ENCODE assay signal across 1 cellular context in the genomic region with DNA sequence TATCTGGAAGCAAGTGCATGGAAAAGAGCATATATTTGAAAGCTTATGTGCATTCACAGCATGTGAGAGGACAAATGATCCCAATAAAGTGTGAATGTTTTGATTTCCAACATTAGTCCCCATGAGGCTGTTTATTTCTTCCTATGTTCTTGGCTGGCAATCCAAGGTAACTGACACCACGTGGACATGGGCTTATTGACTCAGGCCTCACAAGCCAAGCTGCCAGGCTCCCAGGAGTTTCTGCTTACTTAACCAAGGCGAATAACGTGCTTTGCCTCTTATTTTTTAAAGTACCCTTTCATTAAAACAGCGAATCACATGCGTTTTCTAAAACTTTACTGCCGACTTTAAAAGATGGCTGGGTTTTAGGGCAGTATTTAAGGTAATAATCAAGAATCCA.
TF ChIP-seq lines count a peak whose summit lies in the region.

No MANE protein-coding gene starts in this region.

TF ChIP-seq in GM23338, 12 proteins besides CTCF, POLR2A, EP300 and RAD21 (continued from another document):
- TF ChIP-seq, protein P1, sequence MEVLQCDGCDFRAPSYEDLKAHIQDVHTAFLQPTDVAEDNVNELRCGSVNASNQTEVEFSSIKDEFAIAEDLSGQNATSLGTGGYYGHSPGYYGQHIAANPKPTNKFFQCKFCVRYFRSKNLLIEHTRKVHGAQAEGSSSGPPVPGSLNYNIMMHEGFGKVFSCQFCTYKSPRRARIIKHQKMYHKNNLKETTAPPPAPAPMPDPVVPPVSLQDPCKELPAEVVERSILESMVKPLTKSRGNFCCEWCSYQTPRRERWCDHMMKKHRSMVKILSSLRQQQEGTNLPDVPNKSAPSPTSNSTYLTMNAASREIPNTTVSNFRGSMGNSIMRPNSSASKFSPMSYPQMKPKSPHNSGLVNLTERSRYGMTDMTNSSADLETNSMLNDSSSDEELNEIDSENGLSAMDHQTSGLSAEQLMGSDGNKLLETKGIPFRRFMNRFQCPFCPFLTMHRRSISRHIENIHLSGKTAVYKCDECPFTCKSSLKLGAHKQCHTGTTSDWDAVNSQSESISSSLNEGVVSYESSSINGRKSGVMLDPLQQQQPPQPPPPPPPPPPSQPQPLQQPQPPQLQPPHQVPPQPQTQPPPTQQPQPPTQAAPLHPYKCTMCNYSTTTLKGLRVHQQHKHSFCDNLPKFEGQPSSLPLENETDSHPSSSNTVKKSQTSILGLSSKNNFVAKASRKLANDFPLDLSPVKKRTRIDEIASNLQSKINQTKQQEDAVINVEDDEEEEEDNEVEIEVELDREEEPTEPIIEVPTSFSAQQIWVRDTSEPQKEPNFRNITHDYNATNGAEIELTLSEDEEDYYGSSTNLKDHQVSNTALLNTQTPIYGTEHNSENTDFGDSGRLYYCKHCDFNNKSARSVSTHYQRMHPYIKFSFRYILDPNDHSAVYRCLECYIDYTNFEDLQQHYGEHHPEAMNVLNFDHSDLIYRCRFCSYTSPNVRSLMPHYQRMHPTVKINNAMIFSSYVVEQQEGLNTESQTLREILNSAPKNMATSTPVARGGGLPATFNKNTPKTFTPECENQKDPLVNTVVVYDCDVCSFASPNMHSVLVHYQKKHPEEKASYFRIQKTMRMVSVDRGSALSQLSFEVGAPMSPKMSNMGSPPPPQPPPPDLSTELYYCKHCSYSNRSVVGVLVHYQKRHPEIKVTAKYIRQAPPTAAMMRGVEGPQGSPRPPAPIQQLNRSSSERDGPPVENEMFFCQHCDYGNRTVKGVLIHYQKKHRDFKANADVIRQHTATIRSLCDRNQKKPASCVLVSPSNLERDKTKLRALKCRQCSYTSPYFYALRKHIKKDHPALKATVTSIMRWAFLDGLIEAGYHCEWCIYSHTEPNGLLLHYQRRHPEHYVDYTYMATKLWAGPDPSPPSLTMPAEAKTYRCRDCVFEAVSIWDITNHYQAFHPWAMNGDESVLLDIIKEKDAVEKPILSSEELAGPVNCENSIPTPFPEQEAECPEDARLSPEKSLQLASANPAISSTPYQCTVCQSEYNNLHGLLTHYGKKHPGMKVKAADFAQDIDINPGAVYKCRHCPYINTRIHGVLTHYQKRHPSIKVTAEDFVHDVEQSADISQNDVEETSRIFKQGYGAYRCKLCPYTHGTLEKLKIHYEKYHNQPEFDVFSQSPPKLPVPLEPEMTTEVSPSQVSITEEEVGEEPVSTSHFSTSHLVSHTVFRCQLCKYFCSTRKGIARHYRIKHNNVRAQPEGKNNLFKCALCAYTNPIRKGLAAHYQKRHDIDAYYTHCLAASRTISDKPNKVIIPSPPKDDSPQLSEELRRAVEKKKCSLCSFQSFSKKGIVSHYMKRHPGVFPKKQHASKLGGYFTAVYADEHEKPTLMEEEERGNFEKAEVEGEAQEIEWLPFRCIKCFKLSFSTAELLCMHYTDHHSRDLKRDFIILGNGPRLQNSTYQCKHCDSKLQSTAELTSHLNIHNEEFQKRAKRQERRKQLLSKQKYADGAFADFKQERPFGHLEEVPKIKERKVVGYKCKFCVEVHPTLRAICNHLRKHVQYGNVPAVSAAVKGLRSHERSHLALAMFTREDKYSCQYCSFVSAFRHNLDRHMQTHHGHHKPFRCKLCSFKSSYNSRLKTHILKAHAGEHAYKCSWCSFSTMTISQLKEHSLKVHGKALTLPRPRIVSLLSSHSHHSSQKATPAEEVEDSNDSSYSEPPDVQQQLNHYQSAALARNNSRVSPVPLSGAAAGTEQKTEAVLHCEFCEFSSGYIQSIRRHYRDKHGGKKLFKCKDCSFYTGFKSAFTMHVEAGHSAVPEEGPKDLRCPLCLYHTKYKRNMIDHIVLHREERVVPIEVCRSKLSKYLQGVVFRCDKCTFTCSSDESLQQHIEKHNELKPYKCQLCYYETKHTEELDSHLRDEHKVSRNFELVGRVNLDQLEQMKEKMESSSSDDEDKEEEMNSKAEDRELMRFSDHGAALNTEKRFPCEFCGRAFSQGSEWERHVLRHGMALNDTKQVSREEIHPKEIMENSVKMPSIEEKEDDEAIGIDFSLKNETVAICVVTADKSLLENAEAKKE (CRISPR knock-in tag; IDR thresholded peaks at IDR 0.05) = no peak
- TF ChIP-seq JUNB (IDR thresholded peaks at IDR 0.05; ENCODE audit: unreplicated experiment) = no peak
- TF ChIP-seq ZNF331 (CRISPR knock-in tag; IDR thresholded peaks at IDR 0.05; ENCODE audit: low read depth) = no peak
- TF ChIP-seq POLR2AphosphoS5 (IDR thresholded peaks at IDR 0.05; ENCODE audit: low read depth) = no peak
- TF ChIP-seq CREB1 (CRISPR knock-in tag; IDR thresholded peaks at IDR 0.05; ENCODE audit: low read depth) = no peak
- TF ChIP-seq, protein P2, sequence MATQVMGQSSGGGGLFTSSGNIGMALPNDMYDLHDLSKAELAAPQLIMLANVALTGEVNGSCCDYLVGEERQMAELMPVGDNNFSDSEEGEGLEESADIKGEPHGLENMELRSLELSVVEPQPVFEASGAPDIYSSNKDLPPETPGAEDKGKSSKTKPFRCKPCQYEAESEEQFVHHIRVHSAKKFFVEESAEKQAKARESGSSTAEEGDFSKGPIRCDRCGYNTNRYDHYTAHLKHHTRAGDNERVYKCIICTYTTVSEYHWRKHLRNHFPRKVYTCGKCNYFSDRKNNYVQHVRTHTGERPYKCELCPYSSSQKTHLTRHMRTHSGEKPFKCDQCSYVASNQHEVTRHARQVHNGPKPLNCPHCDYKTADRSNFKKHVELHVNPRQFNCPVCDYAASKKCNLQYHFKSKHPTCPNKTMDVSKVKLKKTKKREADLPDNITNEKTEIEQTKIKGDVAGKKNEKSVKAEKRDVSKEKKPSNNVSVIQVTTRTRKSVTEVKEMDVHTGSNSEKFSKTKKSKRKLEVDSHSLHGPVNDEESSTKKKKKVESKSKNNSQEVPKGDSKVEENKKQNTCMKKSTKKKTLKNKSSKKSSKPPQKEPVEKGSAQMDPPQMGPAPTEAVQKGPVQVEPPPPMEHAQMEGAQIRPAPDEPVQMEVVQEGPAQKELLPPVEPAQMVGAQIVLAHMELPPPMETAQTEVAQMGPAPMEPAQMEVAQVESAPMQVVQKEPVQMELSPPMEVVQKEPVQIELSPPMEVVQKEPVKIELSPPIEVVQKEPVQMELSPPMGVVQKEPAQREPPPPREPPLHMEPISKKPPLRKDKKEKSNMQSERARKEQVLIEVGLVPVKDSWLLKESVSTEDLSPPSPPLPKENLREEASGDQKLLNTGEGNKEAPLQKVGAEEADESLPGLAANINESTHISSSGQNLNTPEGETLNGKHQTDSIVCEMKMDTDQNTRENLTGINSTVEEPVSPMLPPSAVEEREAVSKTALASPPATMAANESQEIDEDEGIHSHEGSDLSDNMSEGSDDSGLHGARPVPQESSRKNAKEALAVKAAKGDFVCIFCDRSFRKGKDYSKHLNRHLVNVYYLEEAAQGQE (IDR thresholded peaks at IDR 0.05; ENCODE audit: unreplicated experiment) = no peak
- TF ChIP-seq ZNF114 (CRISPR knock-in tag; IDR thresholded peaks at IDR 0.05) = no peak
TF ChIP-seq in GM23338: peak in this region for 0.
